Comparison of ENCODE assay signal across 31 cellular contexts in genomic region chr20:11156922-11157321, GRCh38.
"Had no signal": no experiment of that assay in that cellular context is flagged by ENCODE, and none has a peak within 500 bp of the region (broad histone marks: within the 10 kb centered on the region; RNA-seq: fewer than 3 reads in every experiment).

No MANE protein-coding gene starts in this region.

- H3K4me3 Mint-ChIP-seq: activated CD8-positive, alpha-beta memory T cell treated with anti-CD3 and anti-CD28 coated beads, Interleukin-2, amount 10 ng/mL, durations not matched to agents 7 days and 5 days; activated naive CD4-positive, alpha-beta T cell treated with anti-CD3 and anti-CD28 coated beads, Interleukin-2, amount 50 U/mL, for 24 hours; activated T-cell treated with anti-CD3 and anti-CD28 coated beads, Interleukin-2, amount 50 U/mL, for 24 hours; activated T-helper 1 cell treated with anti-CD3 and anti-CD28 coated beads, Interleukin-12 subunit alpha, Interleukin-12 subunit beta, Interleukin-2, Interleukin-4 antibody, amounts not matched to agents 30 ng/mL and 10 ng/mL and 1 ng/mL, durations not matched to agents 14 hours and 24 hours and 36 hours; central memory CD8-positive, alpha-beta T cell; T-helper 17 cell had no signal

- H3K27ac Mint-ChIP-seq: activated CD8-positive, alpha-beta memory T cell treated with anti-CD3 and anti-CD28 coated beads, Interleukin-2, amount 10 ng/mL, durations not matched to agents 7 days and 5 days; activated naive CD4-positive, alpha-beta T cell treated with anti-CD3 and anti-CD28 coated beads, Interleukin-2, amount 50 U/mL, for 24 hours; activated T-cell treated with anti-CD3 and anti-CD28 coated beads, Interleukin-2, amount 50 U/mL, for 24 hours; activated T-helper 1 cell treated with anti-CD3 and anti-CD28 coated beads, Interleukin-12 subunit alpha, Interleukin-12 subunit beta, Interleukin-2, Interleukin-4 antibody, amounts not matched to agents 30 ng/mL and 10 ng/mL and 1 ng/mL, durations not matched to agents 14 hours and 24 hours and 36 hours; T-helper 17 cell had no signal

- H3K9me3 Mint-ChIP-seq: activated naive CD4-positive, alpha-beta T cell treated with anti-CD3 and anti-CD28 coated beads, Interleukin-2, amount 50 U/mL, for 24 hours; activated T-cell treated with anti-CD3 and anti-CD28 coated beads, Interleukin-2, amount 50 U/mL, for 24 hours; activated T-helper 1 cell treated with anti-CD3 and anti-CD28 coated beads, Interleukin-12 subunit alpha, Interleukin-12 subunit beta, Interleukin-2, Interleukin-4 antibody, amounts not matched to agents 30 ng/mL and 10 ng/mL and 1 ng/mL, durations not matched to agents 14 hours and 24 hours and 36 hours; central memory CD8-positive, alpha-beta T cell had no signal

- H3K4me1 Mint-ChIP-seq: activated CD8-positive, alpha-beta memory T cell treated with anti-CD3 and anti-CD28 coated beads, Interleukin-2, amount 10 ng/mL, durations not matched to agents 7 days and 5 days; activated naive CD4-positive, alpha-beta T cell treated with anti-CD3 and anti-CD28 coated beads, Interleukin-2, amount 50 U/mL, for 24 hours; central memory CD8-positive, alpha-beta T cell; T-helper 17 cell had no signal

- H3K9me3 ChIP-seq: Peyer's patch, SJSA1 had no signal

- H3K4me3 ChIP-seq: K562, Peyer's patch, SJSA1 had no signal

- H3K27me3 ChIP-seq: Peyer's patch, SJSA1 had no signal

- H3K27me3 Mint-ChIP-seq: activated CD8-positive, alpha-beta memory T cell treated with anti-CD3 and anti-CD28 coated beads, Interleukin-2, amount 10 ng/mL, durations not matched to agents 7 days and 5 days; activated naive CD4-positive, alpha-beta T cell treated with anti-CD3 and anti-CD28 coated beads, Interleukin-2, amount 50 U/mL, for 24 hours; activated T-cell treated with anti-CD3 and anti-CD28 coated beads, Interleukin-2, amount 50 U/mL, for 24 hours; central memory CD8-positive, alpha-beta T cell; T-helper 17 cell had no signal

- H3K27ac ChIP-seq: Peyer's patch, RWPE1, SJSA1, WERI-Rb-1 had no signal

- H3K36me3 Mint-ChIP-seq: activated CD8-positive, alpha-beta memory T cell treated with anti-CD3 and anti-CD28 coated beads, Interleukin-2, amount 10 ng/mL, durations not matched to agents 7 days and 5 days; activated naive CD4-positive, alpha-beta T cell treated with anti-CD3 and anti-CD28 coated beads, Interleukin-2, amount 50 U/mL, for 24 hours had no signal

- H3K36me3 ChIP-seq: Peyer's patch, SJSA1, WERI-Rb-1 had no signal

- H3K4me1 ChIP-seq: Peyer's patch had no signal

- ATAC-seq: activated CD8-positive, alpha-beta memory T cell treated with anti-CD3 and anti-CD28 coated beads, Interleukin-2, amount 10 ng/mL, durations not matched to agents 7 days and 5 days; K562; T-helper 17 cell had no signal

- DNase-seq: activated CD4-positive, alpha-beta T cell treated with anti-CD3 and anti-CD28 coated beads for 48 hours; activated CD4-positive, alpha-beta T cell treated with anti-CD3 and anti-CD28 coated beads, Interleukin-2, amount 50 U/mL, for 48 hours; activated CD4-positive, CD25-positive, alpha-beta regulatory T cell treated with anti-CD3 and anti-CD28 coated beads, Interleukin-2, amount 50 U/mL, for 72 hours; activated CD8-positive, alpha-beta memory T cell treated with anti-CD3 and anti-CD28 coated beads, Interleukin-2, amount 10 ng/mL, durations not matched to agents 7 days and 5 days; activated effector memory CD4-positive, alpha-beta T cell treated with Interleukin-2 at 50 U/mL for 16 hours; activated naive CD4-positive, alpha-beta T cell; activated T-cell treated with anti-CD3 and anti-CD28 coated beads, Interleukin-2, amount 50 U/mL, for 24 hours; aorta; Karpas-422; MM.1S; NCI-H1105 treated with DMSO at 0.1 percent for 48 hours; NCI-H146; NCI-H187 treated with DMSO at 0.1 percent for 48 hours; NCI-H2081 treated with DMSO at 0.1 percent for 48 hours; NCI-H2171; NCI-H2227 treated with DMSO at 0.1 percent for 48 hours; NCI-H446 treated with DMSO at 0.1 percent for 48 hours; NCI-H524 treated with DMSO at 0.1 percent for 48 hours; NCI-H774; NK-92 treated with Interleukin-12 subunit alpha and Interleukin-12 subunit beta, amount 100 ng/mL, for 24 hours; Peyer's patch; SHP77; T-helper 17 cell; T-helper 9 cell; WERI-Rb-1 had no signal
